21 cellular contexts compared by ENCODE assay signal in the genomic region with DNA sequence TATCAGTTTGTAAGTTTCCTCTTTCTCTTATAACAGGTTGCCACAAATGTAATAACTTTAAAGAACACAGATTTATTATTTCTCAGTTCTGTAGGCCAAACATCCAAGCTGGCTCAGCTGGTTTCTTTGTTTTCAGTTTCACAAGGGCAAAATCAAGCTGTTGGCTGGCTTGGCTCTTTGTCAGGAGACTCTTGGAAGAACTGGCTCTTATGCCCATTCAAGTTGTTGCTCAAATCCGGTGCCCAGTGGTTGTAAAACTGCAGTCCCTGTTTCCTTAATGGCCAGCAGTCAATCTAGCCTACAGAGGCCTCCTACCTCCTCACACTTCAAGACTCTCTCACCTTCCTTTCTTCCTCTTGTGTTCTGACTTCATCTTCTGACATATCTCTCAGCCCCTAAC.
DNase-seq lines count a peak whose midpoint lies in the region; TF ChIP-seq lines count a peak whose summit lies in the region.
"Had no signal": no experiment of that assay in that cellular context is flagged by ENCODE, and none has a peak within 500 bp of the region (broad histone marks: within the 10 kb centered on the region; RNA-seq: fewer than 3 reads in every experiment).

No MANE protein-coding gene starts in this region.

- H3K9me3 Mint-ChIP-seq in neural progenitor cell: peaks cover 8% of the 10 kb centered on the region

- 32% methylated on average over 1 of the region's 1 CpG for WGBS in prostate gland

- TF ChIP-seq CTCF in MM.1S (IDR thresholded peaks at IDR 0.05; ENCODE audit: low read length) (no peak), prostate gland (IDR thresholded peaks at IDR 0.05) (no peak), neural progenitor cell (IDR thresholded peaks at IDR 0.05) (no peak)

- H4K20me1 ChIP-seq in MM.1S (ENCODE audit: insufficient read depth, low read length) (no peaks in the 10 kb centered on the region), neural progenitor cell (ENCODE audit: low read depth) (no peaks in the 10 kb centered on the region)

- H3K4me2 ChIP-seq in MM.1S (ENCODE audit: low read depth, low read length) (no peak overlapping the region), neural progenitor cell (no peak overlapping the region)

- no peak overlapping the region for H3K27ac ChIP-seq in MM.1S (ENCODE audit: low read length)
- H3K27ac ChIP-seq in prostate gland: no peak overlapping the region
- H3K27ac ChIP-seq in neural progenitor cell: no peak overlapping the region
- H3K27ac ChIP-seq: HL-60 had no signal

- no peak overlapping the region for H3K27ac Mint-ChIP-seq in neural progenitor cell
- H3K27ac Mint-ChIP-seq: CD4-positive, CD25-positive, alpha-beta regulatory T cell; H9; HFFc6 had no signal

- intact Hi-C loops in prostate gland (cut with DNase I): no loop called here

- H2AFZ ChIP-seq in MM.1S (ENCODE audit: low read length) (no peak overlapping the region), neural progenitor cell (replicated peaks) (no peak overlapping the region)

- no peaks in the 10 kb centered on the region for H3K27me3 ChIP-seq in MM.1S (replicated peaks; ENCODE audit: insufficient read depth, low read length)
- H3K27me3 ChIP-seq in prostate gland (replicated peaks; ENCODE audit: insufficient read depth): no peaks in the 10 kb centered on the region
- no peaks in the 10 kb centered on the region for H3K27me3 ChIP-seq in neural progenitor cell

- peaks cover 2% of the 10 kb centered on the region for H3K27me3 Mint-ChIP-seq in neural progenitor cell (ENCODE audit: insufficient read depth, low read depth)
- H3K27me3 Mint-ChIP-seq: CD4-positive, CD25-positive, alpha-beta regulatory T cell had no signal

- H3K9me3 ChIP-seq in MM.1S (replicated peaks; ENCODE audit: insufficient read depth, low read length) (no peaks in the 10 kb centered on the region), prostate gland (no peaks in the 10 kb centered on the region), neural progenitor cell (ENCODE audit: low read depth) (peaks cover 20% of the 10 kb centered on the region)
- H3K9me3 ChIP-seq: Caco-2 had no signal

- H3K4me3 ChIP-seq in MM.1S (ENCODE audit: low read length) (no peak overlapping the region), prostate gland (no peak overlapping the region), neural progenitor cell (no peak overlapping the region)

- no peaks in the 10 kb centered on the region for H3K9me2 ChIP-seq in MM.1S (replicated peaks; ENCODE audit: insufficient read depth, low read length)

- H3K4me1 ChIP-seq in MM.1S (ENCODE audit: low read length) (peaks cover 13% of the 10 kb centered on the region), prostate gland (replicated peaks) (no peaks in the 10 kb centered on the region), neural progenitor cell (no peaks in the 10 kb centered on the region)
- H3K4me1 ChIP-seq: Caco-2 had no signal

- no peak overlapping the region for H3K4me3 Mint-ChIP-seq in neural progenitor cell
- H3K4me3 Mint-ChIP-seq: CD4-positive, CD25-positive, alpha-beta regulatory T cell; H9; HFFc6 had no signal

- peaks cover 10% of the 10 kb centered on the region for H3K79me2 ChIP-seq in MM.1S (ENCODE audit: low read length)
- no peaks in the 10 kb centered on the region for H3K79me2 ChIP-seq in neural progenitor cell (ENCODE audit: low read depth)

- H3K4me1 Mint-ChIP-seq in neural progenitor cell: no peaks in the 10 kb centered on the region
- H3K4me1 Mint-ChIP-seq: H9 had no signal

- no peaks in the 10 kb centered on the region for H3K36me3 ChIP-seq in MM.1S (replicated peaks; ENCODE audit: insufficient read depth, low read length)
- no peaks in the 10 kb centered on the region for H3K36me3 ChIP-seq in prostate gland
- no peaks in the 10 kb centered on the region for H3K36me3 ChIP-seq in neural progenitor cell

- no peaks in the 10 kb centered on the region for H3K36me3 Mint-ChIP-seq in neural progenitor cell
- H3K36me3 Mint-ChIP-seq: CD4-positive, CD25-positive, alpha-beta regulatory T cell had no signal

- H3F3A ChIP-seq in MM.1S (ENCODE audit: insufficient read depth, low read length) (no peaks in the 10 kb centered on the region), neural progenitor cell (ENCODE audit: low read depth) (no peaks in the 10 kb centered on the region)

- no peak for TF ChIP-seq POLR2A in prostate gland (IDR thresholded peaks at IDR 0.05)

- H3K9ac ChIP-seq in MM.1S (ENCODE audit: low read length) (no peak overlapping the region), neural progenitor cell (no peak overlapping the region)

- peak; percentile 20 for DNase-seq in H4 (ENCODE audit: low spot score)
- peak; percentile 15 for DNase-seq in MM.1S
- DNase-seq in fibroblast of gingiva (ENCODE audit: low read depth): peak; percentile 17
- peak; percentile 64 for DNase-seq in prostate gland (ENCODE audit: low spot score)
- DNase-seq in SIG-M5 treated with dmso at 0.1 percent for 504 hours (lab: John Stamatoyannopoulos, UW; ENCODE audit: unreplicated experiment): no peak
- DNase-seq in neural progenitor cell (ENCODE audit: low spot score): no peak
- DNase-seq in mucosa of gallbladder (ENCODE audit: low spot score): no peak
- DNase-seq: Caco-2; CD4-positive, CD25-positive, alpha-beta regulatory T cell; DMS 273 treated with DMSO at 0.1 percent for 48 hours; DMS79 treated with DMSO at 0.1 percent for 48 hours; H9; HFFc6; KBM-7; NCI-H1694 treated with DMSO at 0.1 percent for 48 hours; NCI-H2081 treated with DMSO at 0.1 percent for 48 hours; NCI-H510A; NCI-H774; OCI-M1; Right ventricle myocardium superior had no signal

Comparison
In these comparisons a context has a peak if more than half of its experiments do, and no peak if none do; other contexts are left out.
1. DNase-seq: peak in H4 (single experiment), MM.1S (single experiment), fibroblast of gingiva (single experiment) and prostate gland (single experiment); none in SIG-M5 treated with dmso at 0.1 percent for 504 hours (single experiment), neural progenitor cell (single experiment) and mucosa of gallbladder (single experiment).